10 cellular contexts compared by ENCODE assay signal in the genomic region with DNA sequence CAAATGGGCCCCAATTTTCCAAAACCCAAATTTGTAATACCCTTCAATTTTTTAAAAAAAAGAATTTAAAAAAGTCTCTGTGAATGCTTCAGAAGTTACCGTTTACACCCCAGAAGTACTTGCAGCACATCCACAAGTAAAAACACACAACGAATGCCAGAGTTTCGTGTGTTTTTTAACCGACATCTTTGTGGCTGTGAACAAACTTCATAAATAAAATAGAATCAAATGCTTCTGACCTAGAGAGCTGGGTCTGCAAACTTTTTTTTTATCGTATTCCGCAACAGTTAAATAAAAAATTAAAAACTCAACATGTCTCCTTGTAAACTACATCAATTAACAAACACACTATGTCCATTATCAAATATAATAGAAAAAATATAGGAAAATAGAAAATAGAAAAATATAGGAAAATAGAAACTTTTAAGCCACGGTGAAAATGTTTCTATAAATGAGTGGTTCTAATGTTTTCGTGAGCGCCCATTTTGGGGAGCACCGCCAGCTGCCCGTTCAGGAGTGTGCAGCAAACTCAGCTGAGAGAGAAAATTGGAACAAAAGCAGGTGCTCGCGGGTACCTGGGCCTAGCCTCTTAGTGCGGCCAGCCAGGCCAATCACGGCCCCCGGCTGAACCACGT. TPM values are rescaled to one million over a fixed set of nuclear protein-coding genes. Genes with fewer than 3 reads are reported as not detected.
DNase-seq lines count a peak whose midpoint lies in the region; ATAC-seq, FAIRE-seq and TF ChIP-seq lines count a peak whose summit lies in the region.
"Had no signal": no experiment of that assay in that cellular context is flagged by ENCODE, and none has a peak within 500 bp of the region (broad histone marks: within the 10 kb centered on the region; RNA-seq: fewer than 3 reads in every experiment).

No MANE protein-coding gene starts in this region.

- in situ Hi-C loops in ACHN (cut with HindIII; ENCODE audit: low pct_ligation_motif_present, low pct_unique_long_range_greater_than_20kb, low sequenced_read_pairs): no loop called here

- H3K36me3 ChIP-seq in H1 (ENCODE audit: control insufficient read depth in 2 of 4, insufficient read depth in 4 of 4, low read length in 3 of 4): peaks cover 0 to 9% (median 0%) of the 10 kb centered on the region in 4 experiments; a peak in 1 of 8 replicates

- peaks cover 91 to 98% (median 97%) of the 10 kb centered on the region in 4 experiments for H3K27me3 ChIP-seq in H1 (replicated peaks in 1 of 4; ENCODE audit: control insufficient read depth in 3 of 4, extremely low read depth in 1 of 4, insufficient read depth in 3 of 4, low read length in 3 of 4)

- H2BK20ac ChIP-seq in H1 (ENCODE audit: low read length): no peak overlapping the region

- H4K8ac ChIP-seq in H1 (ENCODE audit: extremely low read depth, insufficient read depth, low read length): no peak overlapping the region

- no peaks in the 10 kb centered on the region; the same call in 1 of the 2 replicates for H3K23me2 ChIP-seq in H1 (ENCODE audit: low read depth, low read length)

- H3K79me2 ChIP-seq in H1 (ENCODE audit: control insufficient read depth in 1 of 2, insufficient read depth in 2 of 2, low read length in 2 of 2): no peaks in the 10 kb centered on the region

- no peak for TF ChIP-seq RAD21 in H1 (IDR thresholded peaks at IDR 0.05 in 1 of 2, conservative IDR thresholded peaks at IDR 0.05 in 1 of 2; ENCODE audit: low read depth in 2 of 2, low read length in 2 of 2)

- no peak overlapping the region for H3K14ac ChIP-seq in H1 (ENCODE audit: insufficient read length)

- no peaks in the 10 kb centered on the region for H3K79me1 ChIP-seq in H1 (ENCODE audit: low read depth, low read length)

- peaks cover 20 to 40% of the 10 kb centered on the region in 2 experiments for H4K20me1 ChIP-seq in H1 (replicated peaks in 1 of 2; ENCODE audit: control insufficient read depth in 1 of 2, insufficient read depth in 2 of 2, low read length in 2 of 2)

- H2BK12ac ChIP-seq in H1 (ENCODE audit: low read depth, low read length): no peak overlapping the region; the same call in 1 of the 2 replicates

- POLR2A ChIA-PET in H1 (lab: Charles Lee; ENCODE audit: partially characterized antibody): interaction anchor here (0.8 to 2.2 kb wide), 4 partner anchors 34 to 57 kb away, joined by 3 to 8 read pairs (median 5); no protein-coding TSS in a partner anchor

- no peak overlapping the region for H4K91ac ChIP-seq in H1 (replicated peaks; ENCODE audit: insufficient read length, low read length)

- no peak overlapping the region for H3K9ac ChIP-seq in H1 (replicated peaks in 1 of 4; ENCODE audit: extremely low read depth in 1 of 4, low read depth in 3 of 4, low read length in 3 of 4)

- TF ChIP-seq CTCF in H1 (IDR thresholded peaks at IDR 0.05; ENCODE audit: control extremely low read depth in 1 of 3, insufficient read depth in 1 of 3, low read depth in 1 of 3, low read length in 3 of 3): no peak

- no peak overlapping the region for H3K4ac ChIP-seq in H1 (replicated peaks; ENCODE audit: insufficient read length, low read depth, low read length)

- no peak for TF ChIP-seq EP300 in H1 (IDR thresholded peaks at IDR 0.05; ENCODE audit: borderline replicate concordance in 1 of 2, low read depth in 2 of 2, low read length in 2 of 2)

- FAIRE-seq in H1 (lab: Jason Lieb, UNC): no peak
- FAIRE-seq: frontal cortex, RCC 7860 had no signal

- no peak overlapping the region for H3K18ac ChIP-seq in H1 (ENCODE audit: extremely low read depth, low read length)

- ATAC-seq in HG03571 (IDR thresholded peaks at IDR 0.05; ENCODE audit: unreplicated experiment): no peak

- no peak overlapping the region for H3K56ac ChIP-seq in H1 (replicated peaks; ENCODE audit: insufficient read length, low read depth, low read length)

- no peak overlapping the region for H2BK5ac ChIP-seq in H1 (ENCODE audit: low read depth, low read length)

- H3K4me3 ChIP-seq in H1 (ENCODE audit: extremely low read depth in 1 of 4, insufficient read depth in 2 of 4, low read depth in 3 of 4, low read length in 4 of 4): peak overlapping the region in 1 of 4 experiments; percentile 49; a peak in 2 of 8 replicates
- peak overlapping the region; percentile 17 for H3K4me3 ChIP-seq in skeletal muscle cell (ENCODE audit: low read depth, low read length)

- H3K9me3 ChIP-seq in H1 (ENCODE audit: insufficient read depth in 2 of 2, low read depth in 1 of 2, low read length in 1 of 2): peaks cover 0 to 3% of the 10 kb centered on the region in 2 experiments; a peak in 1 of 4 replicates

- no peak for TF ChIP-seq POLR2A in H1 (IDR thresholded peaks at IDR 0.05; ENCODE audit: control extremely low read depth in 1 of 2, low read depth in 2 of 2, low read length in 2 of 2)

- CTCF ChIA-PET in H1 (lab: Charles Lee; ENCODE audit: partially characterized antibody): interaction anchor here (1.1 to 3.6 kb wide), 7 partner anchors 34 to 546 kb away, joined by 3 to 17 read pairs (median 10); no protein-coding TSS in a partner anchor

- no peak overlapping the region for H4K5ac ChIP-seq in H1 (ENCODE audit: insufficient read length, low read depth, low read length)

- peak; percentile 39 for DNase-seq in NCI-H510A (lab: John Stamatoyannopoulos, UW)
- no peak for DNase-seq in NCI-H510A treated with DMSO at 0.1 percent for 48 hours (lab: John Stamatoyannopoulos, UW)
- DNase-seq in NCI-H2029 (lab: John Stamatoyannopoulos, UW): peak; percentile 38
- no peak for DNase-seq in H1 (ENCODE audit: low read depth in 1 of 2, low spot score in 2 of 2)
- DNase-seq in skeletal muscle cell (ENCODE audit: low read depth): no peak
- DNase-seq in ACHN: no peak
- no peak for DNase-seq in cerebellum (ENCODE audit: low spot score)

- H3K23ac ChIP-seq in H1 (ENCODE audit: insufficient read length): no peak overlapping the region

- H3K27ac ChIP-seq in H1 (ENCODE audit: low read depth, low read length): no peak overlapping the region

- no peak overlapping the region for H2BK120ac ChIP-seq in H1 (replicated peaks; ENCODE audit: low read depth, low read length)

- 14% methylated on average over 17 of the region's 17 CpGs; no CpG with 5 or more reads in 1 of the 2 experiments for WGBS in H1 (ENCODE audit: extremely low coverage in 1 of 2, insufficient coverage in 1 of 2, insufficient read length in 1 of 2, insufficient replicate concordance in 2 of 2, low coverage in 1 of 2, low lambda C conversion rate in 2 of 2, missing lambda C conversion rate in 1 of 2), 2 experiments

- H2BK15ac ChIP-seq in H1 (ENCODE audit: low read length): no peak overlapping the region

- H2AK5ac ChIP-seq in H1 (ENCODE audit: low read depth, low read length): no peak overlapping the region

- H2AFZ ChIP-seq in H1 (ENCODE audit: low read length): no peak overlapping the region

- peak overlapping the region; percentile 34 to 62 for H3K4me2 ChIP-seq in H1 (ENCODE audit: insufficient read depth in 1 of 2, low read depth in 2 of 2, low read length in 2 of 2)

- peaks cover 8 to 34% (median 21%) of the 10 kb centered on the region in 4 experiments for H3K4me1 ChIP-seq in H1 (replicated peaks in 1 of 4; ENCODE audit: control insufficient read depth in 3 of 4, insufficient read depth in 4 of 4, low read length in 3 of 4)

TF ChIP-seq in H1, 55 proteins besides CTCF, POLR2A, EP300 and RAD21:
- TF ChIP-seq RNF2 (IDR thresholded peaks at IDR 0.05; ENCODE audit: borderline replicate concordance, low read depth, low read length, missing control alignments, poor library complexity, severe bottlenecking) (peak; percentile 12), SP2 (IDR thresholded peaks at IDR 0.05; ENCODE audit: low read length) (no peak)
- TF ChIP-seq, protein P1, sequence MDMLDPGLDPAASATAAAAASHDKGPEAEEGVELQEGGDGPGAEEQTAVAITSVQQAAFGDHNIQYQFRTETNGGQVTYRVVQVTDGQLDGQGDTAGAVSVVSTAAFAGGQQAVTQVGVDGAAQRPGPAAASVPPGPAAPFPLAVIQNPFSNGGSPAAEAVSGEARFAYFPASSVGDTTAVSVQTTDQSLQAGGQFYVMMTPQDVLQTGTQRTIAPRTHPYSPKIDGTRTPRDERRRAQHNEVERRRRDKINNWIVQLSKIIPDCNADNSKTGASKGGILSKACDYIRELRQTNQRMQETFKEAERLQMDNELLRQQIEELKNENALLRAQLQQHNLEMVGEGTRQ (IDR thresholded peaks at IDR 0.05; ENCODE audit: low read length): peak; percentile 89
- TF ChIP-seq, protein P2, sequence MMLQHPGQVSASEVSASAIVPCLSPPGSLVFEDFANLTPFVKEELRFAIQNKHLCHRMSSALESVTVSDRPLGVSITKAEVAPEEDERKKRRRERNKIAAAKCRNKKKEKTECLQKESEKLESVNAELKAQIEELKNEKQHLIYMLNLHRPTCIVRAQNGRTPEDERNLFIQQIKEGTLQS (IDR thresholded peaks at IDR 0.05; ENCODE audit: insufficient read depth, low read depth, low read length): peak; percentile 72; the same call in 1 of the 2 replicates

RNA-seq across cellular contexts. Expression of a gene that starts 0.4 kb away (rescaled TPM):
- not detected in 2 replicates for total RNA-seq in H1 (2021; fragmentation: NEBNext Ultra II Directional; extraction: Animal tissue kit (Norgen Biotek cat#: 25700))
- polyA plus RNA-seq in H1 (2011; rRNA removed): not detected in 2 replicates
- polyA plus RNA-seq in H1 (2011; cell fraction: cytosol; rRNA removed): not detected
- not detected for polyA plus RNA-seq in H1 (2011; cell fraction: nucleus; rRNA removed)
- not detected in 4 replicates for polyA plus RNA-seq in H1 (2012, experiment 1 of 2)
- not detected for polyA plus RNA-seq in H1 (2012, experiment 2 of 2)
- polyA plus RNA-seq in H1 (2013, experiment 1 of 2): not detected
- polyA plus RNA-seq in H1 (2013, experiment 2 of 2): not detected
- not detected in 2 replicates for polyA minus RNA-seq in H1 (2011; rRNA and poly(A)+ RNA removed)
- polyA minus RNA-seq in H1 (2011; cell fraction: cytosol; rRNA and poly(A)+ RNA removed): not detected
- polyA minus RNA-seq in H1 (2011; cell fraction: nucleus; rRNA and poly(A)+ RNA removed): not detected
- not detected for total RNA-seq in cerebellum
- total RNA-seq: frontal cortex had no signal

RNA-seq across cellular contexts. Expression of a gene that starts 49.7 kb away (rescaled TPM):
- total RNA-seq in H1 (2021; fragmentation: NEBNext Ultra II Directional; extraction: Animal tissue kit (Norgen Biotek cat#: 25700)): 0.09 TPM in 1 of 2 replicates, not detected in the other
- not detected in 2 replicates for polyA plus RNA-seq in H1 (2011; rRNA removed)
- not detected for polyA plus RNA-seq in H1 (2011; cell fraction: cytosol; rRNA removed)
- polyA plus RNA-seq in H1 (2011; cell fraction: nucleus; rRNA removed): 0.03 TPM
- polyA plus RNA-seq in H1 (2012, experiment 1 of 2): 0.04 to 0.08 TPM (median 0.05 TPM) in 3 of 4 replicates, not detected in the other
- 0.13 TPM for polyA plus RNA-seq in H1 (2012, experiment 2 of 2)
- polyA plus RNA-seq in H1 (2013, experiment 1 of 2): 0.06 TPM
- polyA plus RNA-seq in H1 (2013, experiment 2 of 2): 0.17 TPM
- polyA minus RNA-seq in H1 (2011; rRNA and poly(A)+ RNA removed): 0.06 TPM in 1 of 2 replicates, not detected in the other
- polyA minus RNA-seq in H1 (2011; cell fraction: cytosol; rRNA and poly(A)+ RNA removed): not detected
- polyA minus RNA-seq in H1 (2011; cell fraction: nucleus; rRNA and poly(A)+ RNA removed): not detected
- not detected for total RNA-seq in cerebellum
- total RNA-seq: frontal cortex had no signal

Comparison
In these comparisons a context has a peak if more than half of its experiments do, and no peak if none do; other contexts are left out.
1. DNase-seq: peak in NCI-H510A (single experiment) and NCI-H2029 (single experiment); none in NCI-H510A treated with DMSO at 0.1 percent for 48 hours (single experiment), H1 (0 of 2), skeletal muscle cell (single experiment), ACHN (single experiment) and cerebellum (single experiment).